22 cellular contexts compared by ENCODE assay signal in the genomic region with DNA sequence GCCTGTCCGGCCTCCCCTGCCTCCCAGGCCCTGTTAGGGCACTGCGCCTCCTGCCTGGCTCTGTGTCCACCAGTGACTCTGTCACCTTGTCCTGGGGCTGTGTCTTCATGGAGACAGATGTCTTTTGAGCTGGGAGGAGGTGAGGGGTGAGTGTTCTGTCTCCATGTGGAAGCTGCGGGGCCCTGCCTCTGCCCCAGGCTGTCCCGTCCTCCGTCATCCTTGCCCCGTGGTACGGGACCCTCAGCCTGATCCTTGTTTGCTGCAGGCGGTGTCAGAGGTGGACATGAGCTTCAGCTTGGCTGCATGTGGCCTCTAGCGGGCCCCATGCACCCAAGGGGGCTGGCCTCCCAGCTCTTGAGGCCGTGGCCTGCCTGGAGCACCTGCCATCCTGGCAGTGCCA.
DNase-seq lines count a peak whose midpoint lies in the region; ATAC-seq and TF ChIP-seq lines count a peak whose summit lies in the region.
"Had no signal": no experiment of that assay in that cellular context is flagged by ENCODE, and none has a peak within 500 bp of the region (broad histone marks: within the 10 kb centered on the region; RNA-seq: fewer than 3 reads in every experiment).

No MANE protein-coding gene starts in this region.

- 93% methylated on average over 6 of the region's 10 CpGs; no CpG with 5 or more reads in 1 of the 2 experiments for WGBS in IMR-90 (ENCODE audit: extremely low coverage in 2 of 2, insufficient read length in 1 of 2), 2 experiments
- WGBS in endodermal cell (ENCODE audit: insufficient coverage in 1 of 2, insufficient read length in 1 of 2), 2 experiments = 96% methylated on average over 3 to 10 of the region's 10 CpGs
- no CpG with 5 or more reads among the region's 10 CpGs for WGBS in trophoblast cell (ENCODE audit: extremely low coverage, insufficient coverage, insufficient read length)

- no peak overlapping the region for H3K56ac ChIP-seq in IMR-90 (ENCODE audit: extremely low read depth, insufficient read depth, low read length)

- no peak overlapping the region for H4K5ac ChIP-seq in IMR-90 (ENCODE audit: low read depth, low read length)

- H3K27ac ChIP-seq in IMR-90 (ENCODE audit: insufficient read depth, low read length) (no peak overlapping the region), endodermal cell (ENCODE audit: low read depth, low read length) (peak overlapping the region; percentile 76), trophoblast cell (ENCODE audit: low read depth, low read length) (no peak overlapping the region), gastrocnemius medialis (no peak overlapping the region)
- H3K27ac ChIP-seq: A549, KMS-11, SK-N-MC had no signal

- DNase-seq in GM06990 (ENCODE audit: extremely low read depth, insufficient read length) (peak; percentile 12), IMR-90 (no peak), endodermal cell (no peak), trophoblast cell (peak; percentile 96), gastrocnemius medialis (no peak), HCEC 1CT (no peak)
- no peak for DNase-seq in natural killer cell treated with Interleukin-12 subunit alpha and Interleukin-12 subunit beta and Interleukin-15 and Interleukin-18, amount 100 ng/mL, for 72 hours (ENCODE audit: low spot score)
- DNase-seq: CD4-positive, CD25-positive, alpha-beta regulatory T cell; EL; GF-D8; NCI-H1092 treated with DMSO at 0.1 percent for 48 hours; NCI-H1436 treated with DMSO at 0.1 percent for 48 hours; NCI-H1930; NCI-H2227 treated with DMSO at 0.1 percent for 48 hours; NCI-H510A treated with DMSO at 0.1 percent for 48 hours; NCI-H774; NK-92 treated with Interleukin-12 subunit alpha and Interleukin-12 subunit beta, amount 100 ng/mL, for 24 hours; OCI-M1; SHP77 had no signal

- dilution Hi-C loops in IMR-90 (cut with HindIII; ENCODE audit: low sequenced_read_pairs, unreplicated experiment) = no loop called here

- H3K4me1 ChIP-seq in IMR-90 (ENCODE audit: control insufficient read depth, insufficient read depth, low read length) (no peaks in the 10 kb centered on the region), endodermal cell (ENCODE audit: control insufficient read depth, insufficient read depth, low read length) (no peaks in the 10 kb centered on the region), trophoblast cell (ENCODE audit: control insufficient read depth in 1 of 2, insufficient read depth in 2 of 2, low read length in 2 of 2) (no peaks in the 10 kb centered on the region), gastrocnemius medialis (peaks cover 3 to 12% of the 10 kb centered on the region in 2 donors)
- H3K4me1 ChIP-seq: A549 had no signal

- H2AFZ ChIP-seq in IMR-90 (replicated peaks; ENCODE audit: low read length, poor library complexity) = no peak overlapping the region
- no peak overlapping the region for H2AFZ ChIP-seq in trophoblast cell (ENCODE audit: insufficient read depth, low read length, poor library complexity)

- no peak overlapping the region for H2BK5ac ChIP-seq in IMR-90 (ENCODE audit: low read depth, low read length, poor library complexity, severe bottlenecking)
- H2BK5ac ChIP-seq in trophoblast cell (ENCODE audit: low read depth, low read length, poor library complexity) = no peak overlapping the region

- no peaks in the 10 kb centered on the region for H3K9me3 Mint-ChIP-seq in endodermal cell
- no peaks in the 10 kb centered on the region for H3K9me3 Mint-ChIP-seq in natural killer cell treated with Interleukin-12 subunit alpha and Interleukin-12 subunit beta and Interleukin-15 and Interleukin-18, amount 100 ng/mL, for 72 hours
- H3K9me3 Mint-ChIP-seq: CD4-positive, CD25-positive, alpha-beta regulatory T cell had no signal

- no peak overlapping the region for H2BK12ac ChIP-seq in trophoblast cell (ENCODE audit: low read length)

- TF ChIP-seq RAD21 in IMR-90 (IDR thresholded peaks at IDR 0.05; ENCODE audit: low read length) = no peak

- no peak for TF ChIP-seq CTCF in GM06990 (IDR thresholded peaks at IDR 0.05; ENCODE audit: insufficient read depth, low read length, poor library complexity, severe bottlenecking)
- no peak for TF ChIP-seq CTCF in IMR-90 (conservative IDR thresholded peaks at IDR 0.05; ENCODE audit: low read depth, low read length)
- no peak for TF ChIP-seq CTCF in endodermal cell (conservative IDR thresholded peaks at IDR 0.05)
- TF ChIP-seq CTCF in gastrocnemius medialis (IDR thresholded peaks at IDR 0.05 in 4 of 5, conservative IDR thresholded peaks at IDR 0.05 in 1 of 5) = no peak

- H3K79me2 ChIP-seq in trophoblast cell (ENCODE audit: control insufficient read depth, insufficient read depth, low read length, poor library complexity) = no peaks in the 10 kb centered on the region

- H2AK9ac ChIP-seq in IMR-90 (replicated peaks; ENCODE audit: low read depth, low read length, poor library complexity) = peak overlapping the region; percentile 23

- H2AK5ac ChIP-seq in IMR-90 (ENCODE audit: low read depth, low read length) (no peak overlapping the region), trophoblast cell (ENCODE audit: low read length) (no peak overlapping the region)

- no peaks in the 10 kb centered on the region; the same call in 1 of the 2 replicates for H4K20me1 ChIP-seq in IMR-90 (ENCODE audit: insufficient read depth, low read length)

- H3K9me1 ChIP-seq in IMR-90 (ENCODE audit: insufficient read depth, low read length) = no peaks in the 10 kb centered on the region

- no peak overlapping the region for H4K12ac ChIP-seq in trophoblast cell (ENCODE audit: low read depth, low read length)

- no peaks in the 10 kb centered on the region for H3K79me1 ChIP-seq in IMR-90 (ENCODE audit: low read depth in 1 of 2, low read length in 2 of 2)
- no peaks in the 10 kb centered on the region for H3K79me1 ChIP-seq in trophoblast cell (ENCODE audit: low read length)

- no peak overlapping the region for H3K4ac ChIP-seq in IMR-90 (ENCODE audit: low read depth, low read length)
- H3K4ac ChIP-seq in trophoblast cell (ENCODE audit: low read depth, low read length) = no peak overlapping the region

- H3K27ac Mint-ChIP-seq in endodermal cell = no peak overlapping the region
- no peak overlapping the region for H3K27ac Mint-ChIP-seq in natural killer cell treated with Interleukin-12 subunit alpha and Interleukin-12 subunit beta and Interleukin-15 and Interleukin-18, amount 100 ng/mL, for 72 hours

- BruUV-seq in IMR-90 (replicated peaks; lab: Mats Ljungman, UMichigan) = no TSS peak

- H3K4me2 ChIP-seq in IMR-90 (ENCODE audit: low read depth, low read length) (no peak overlapping the region), trophoblast cell (ENCODE audit: low read length) (no peak overlapping the region)
- H3K4me2 ChIP-seq: A549, KMS-11 had no signal

- ATAC-seq in IMR-90 (ENCODE audit: low read depth) (no peak), gastrocnemius medialis (no peak)
- ATAC-seq in natural killer cell treated with Interleukin-12 subunit alpha and Interleukin-12 subunit beta and Interleukin-15 and Interleukin-18, amount 100 ng/mL, for 72 hours = no peak
- ATAC-seq: A549 had no signal

- H3K27me3 ChIP-seq in GM06990 (replicated peaks; ENCODE audit: control insufficient read depth, insufficient read depth, low read length) = no peaks in the 10 kb centered on the region
- H3K27me3 ChIP-seq in IMR-90 (ENCODE audit: control insufficient read depth, insufficient read depth, low read length) = no peaks in the 10 kb centered on the region
- H3K27me3 ChIP-seq in endodermal cell (ENCODE audit: control insufficient read depth, insufficient read depth, low read length, poor library complexity, severe bottlenecking) = no peaks in the 10 kb centered on the region
- H3K27me3 ChIP-seq in trophoblast cell (ENCODE audit: insufficient read depth, low read length) = no peaks in the 10 kb centered on the region
- no peaks in the 10 kb centered on the region for H3K27me3 ChIP-seq in gastrocnemius medialis

- H4K91ac ChIP-seq in IMR-90 (ENCODE audit: insufficient read depth, low read depth, low read length) (no peak overlapping the region), trophoblast cell (ENCODE audit: low read depth, low read length) (no peak overlapping the region)

- H3K23ac ChIP-seq in IMR-90 (ENCODE audit: low read depth, low read length) (no peak overlapping the region), trophoblast cell (ENCODE audit: low read length) (no peak overlapping the region)

- H2BK120ac ChIP-seq in IMR-90 (ENCODE audit: low read depth, low read length) = no peak overlapping the region
- no peak overlapping the region for H2BK120ac ChIP-seq in trophoblast cell (ENCODE audit: insufficient read depth, low read length, poor library complexity)

- H3K9me3 ChIP-seq in IMR-90 (ENCODE audit: control insufficient read depth, insufficient read depth, low read length) (no peaks in the 10 kb centered on the region), endodermal cell (ENCODE audit: control insufficient read depth, low read length) (no peaks in the 10 kb centered on the region), trophoblast cell (ENCODE audit: insufficient read depth, low read depth, low read length) (no peaks in the 10 kb centered on the region), gastrocnemius medialis (no peaks in the 10 kb centered on the region)
- H3K9me3 ChIP-seq: A549 had no signal

- peaks cover 25% of the 10 kb centered on the region for H3K36me3 Mint-ChIP-seq in endodermal cell (ENCODE audit: low read depth)
- no peaks in the 10 kb centered on the region for H3K36me3 Mint-ChIP-seq in natural killer cell treated with Interleukin-12 subunit alpha and Interleukin-12 subunit beta and Interleukin-15 and Interleukin-18, amount 100 ng/mL, for 72 hours

- H3K36me3 ChIP-seq in GM06990 (ENCODE audit: control insufficient read depth, insufficient read depth, low read length) (peaks cover 21% of the 10 kb centered on the region), IMR-90 (ENCODE audit: control insufficient read depth, insufficient read depth, low read length) (peaks cover 39% of the 10 kb centered on the region), endodermal cell (ENCODE audit: control insufficient read depth, insufficient read depth, low read length) (peaks cover 5% of the 10 kb centered on the region), trophoblast cell (ENCODE audit: control insufficient read depth in 1 of 2, insufficient read depth in 2 of 2, low read length in 2 of 2) (peaks cover 56 to 63% of the 10 kb centered on the region in 2 experiments), gastrocnemius medialis (peaks cover 0 to 43% of the 10 kb centered on the region in 2 donors)

- H3K18ac ChIP-seq in IMR-90 (ENCODE audit: low read depth, low read length) = no peak overlapping the region
- H3K18ac ChIP-seq in trophoblast cell (ENCODE audit: low read length) = no peak overlapping the region

- H2BK15ac ChIP-seq in IMR-90 (ENCODE audit: low read depth, low read length) = no peak overlapping the region

- TF ChIP-seq POLR2A in IMR-90 (IDR thresholded peaks at IDR 0.05; ENCODE audit: low read depth, low read length) (no peak), gastrocnemius medialis (IDR thresholded peaks at IDR 0.05) (no peak)

- no peaks in the 10 kb centered on the region for H3K27me3 Mint-ChIP-seq in endodermal cell (ENCODE audit: insufficient read depth)
- no peaks in the 10 kb centered on the region for H3K27me3 Mint-ChIP-seq in natural killer cell treated with Interleukin-12 subunit alpha and Interleukin-12 subunit beta and Interleukin-15 and Interleukin-18, amount 100 ng/mL, for 72 hours
- H3K27me3 Mint-ChIP-seq: CD4-positive, CD25-positive, alpha-beta regulatory T cell had no signal

- H3K14ac ChIP-seq in IMR-90 (replicated peaks; ENCODE audit: low read depth, low read length) (no peak overlapping the region), trophoblast cell (ENCODE audit: low read length) (no peak overlapping the region)

- peaks cover 3% of the 10 kb centered on the region for H3K4me1 Mint-ChIP-seq in endodermal cell
- peaks cover 0 to 5% of the 10 kb centered on the region in 2 donors for H3K4me1 Mint-ChIP-seq in natural killer cell treated with Interleukin-12 subunit alpha and Interleukin-12 subunit beta and Interleukin-15 and Interleukin-18, amount 100 ng/mL, for 72 hours (ENCODE audit: low read depth in 2 of 2)

- no peak overlapping the region for H4K8ac ChIP-seq in IMR-90 (ENCODE audit: low read depth in 2 of 2, low read length in 2 of 2)
- H4K8ac ChIP-seq in trophoblast cell (ENCODE audit: low read depth, low read length) = no peak overlapping the region

- in situ Hi-C loops in IMR-90 (cut with MboI; ENCODE audit: low sequenced_read_pairs) = no loop called here
- in situ Hi-C loops in gastrocnemius medialis (cut with MboI; ENCODE audit: low sequenced_read_pairs in 4 of 4) = no loop called here

- H2BK20ac ChIP-seq in IMR-90 (ENCODE audit: low read depth, low read length) = no peak overlapping the region

- H3K4me3 ChIP-seq in GM06990 (replicated peaks; ENCODE audit: low read depth, low read length) (no peak overlapping the region), IMR-90 (ENCODE audit: insufficient read depth, low read depth, low read length) (no peak overlapping the region), endodermal cell (ENCODE audit: low read length) (no peak overlapping the region), trophoblast cell (ENCODE audit: low read depth, low read length) (no peak overlapping the region), gastrocnemius medialis (no peak overlapping the region)
- H3K4me3 ChIP-seq: A549, SK-N-MC had no signal

- H3K9ac ChIP-seq in IMR-90 (ENCODE audit: low read depth, low read length) (no peak overlapping the region), endodermal cell (ENCODE audit: extremely low read depth, low read length, poor library complexity, severe bottlenecking) (no peak overlapping the region), trophoblast cell (ENCODE audit: low read length) (no peak overlapping the region)
- H3K9ac ChIP-seq: KMS-11 had no signal

- POLR2A ChIA-PET in IMR-90 (lab: Charles Lee; ENCODE audit: unreplicated experiment) = no interaction called here

- CTCF ChIA-PET in IMR-90 (lab: Yijun Ruan, JAX) = no interaction called here

- H3K4me3 Mint-ChIP-seq in endodermal cell = no peak overlapping the region
- no peak overlapping the region for H3K4me3 Mint-ChIP-seq in natural killer cell treated with Interleukin-12 subunit alpha and Interleukin-12 subunit beta and Interleukin-15 and Interleukin-18, amount 100 ng/mL, for 72 hours
- H3K4me3 Mint-ChIP-seq: CD4-positive, CD25-positive, alpha-beta regulatory T cell had no signal

- intact Hi-C loops in IMR-90 (cut with micrococcal nuclease) = no loop called here
- intact Hi-C loops in gastrocnemius medialis (cut with DNase I; ENCODE audit: low total_unique reads) = no loop called here

Comparison
In these comparisons a context has a peak if more than half of its experiments do, and no peak if none do; other contexts are left out.
1. DNase-seq: peak in GM06990 (single experiment) and trophoblast cell (2 of 2); none in IMR-90 (single experiment), endodermal cell (single experiment), gastrocnemius medialis (0 of 2), HCEC 1CT (single experiment) and natural killer cell treated with Interleukin-12 subunit alpha and Interleukin-12 subunit beta and Interleukin-15 and Interleukin-18, amount 100 ng/mL, for 72 hours (single experiment).